ENCODE assay signal across 8 cellular contexts in the genomic region with DNA sequence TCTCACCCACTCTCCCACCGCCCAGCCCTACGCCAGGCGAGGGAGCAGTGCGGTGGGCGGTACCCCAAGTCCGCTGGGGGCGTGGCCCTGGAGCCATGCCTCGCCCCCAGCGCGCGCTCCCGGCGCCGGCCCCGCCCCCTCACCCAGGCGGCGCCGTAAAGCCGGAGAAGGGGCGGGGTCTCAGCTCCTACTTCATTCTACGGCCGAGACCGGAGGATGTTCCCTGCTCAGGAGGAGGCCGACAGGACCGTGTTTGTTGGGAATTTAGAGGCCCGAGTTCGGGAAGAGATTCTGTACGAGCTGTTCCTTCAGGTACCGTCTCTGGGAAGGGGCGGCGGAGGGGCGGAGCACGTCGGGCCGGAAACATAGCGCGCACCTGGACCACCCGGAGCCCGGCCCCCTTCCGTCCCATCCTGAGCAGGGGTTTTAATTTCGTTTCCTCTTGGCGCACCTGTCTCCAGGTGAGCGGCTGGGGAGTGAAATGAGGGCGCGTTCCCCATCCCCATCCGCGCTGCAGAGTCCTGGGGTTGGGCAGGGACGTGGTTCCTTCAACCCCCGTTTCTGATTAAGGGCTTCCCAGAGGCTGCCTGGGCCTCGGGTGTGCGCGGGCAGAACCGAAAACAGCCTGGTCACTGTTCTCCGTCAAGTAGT. TPM values are rescaled to one million over a fixed set of nuclear protein-coding genes. Genes with fewer than 3 reads are reported as not detected.
DNase-seq lines count a peak whose midpoint lies in the region; ATAC-seq and TF ChIP-seq lines count a peak whose summit lies in the region.

A gene with protein sequence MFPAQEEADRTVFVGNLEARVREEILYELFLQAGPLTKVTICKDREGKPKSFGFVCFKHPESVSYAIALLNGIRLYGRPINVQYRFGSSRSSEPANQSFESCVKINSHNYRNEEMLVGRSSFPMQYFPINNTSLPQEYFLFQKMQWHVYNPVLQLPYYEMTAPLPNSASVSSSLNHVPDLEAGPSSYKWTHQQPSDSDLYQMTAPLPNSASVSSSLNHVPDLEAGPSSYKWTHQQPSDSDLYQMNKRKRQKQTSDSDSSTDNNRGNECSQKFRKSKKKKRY (plus strand): TSS at position 187 of the 651 bp plus-strand sequence. CDS start 30 bp downstream, at position 217.

- H3K27ac ChIP-seq in liver (ENCODE audit: low read depth in 1 of 2, low read length in 2 of 2): no peak within 1 kb of the TSS

- H3K36me3 Mint-ChIP-seq in activated CD4-positive, alpha-beta T cell treated with anti-CD3 and anti-CD28 coated beads, Interleukin-2, amount 10 ng/mL, durations not matched to agents 24 days and 14 days (ENCODE audit: low read depth): no peaks in the 10 kb centered on the region

- intact Hi-C loops in activated CD4-positive, alpha-beta T cell treated with anti-CD3 and anti-CD28 coated beads, Interleukin-2, amount 10 ng/mL, durations not matched to agents 24 days and 14 days (cut with micrococcal nuclease): loop anchor here (1.0 kb wide), 1 partner anchor 167 kb away; a partner anchor contains a TSS

- H3K9me3 ChIP-seq in liver (ENCODE audit: control insufficient read depth in 4 of 4, low read length in 3 of 4): no peaks in the 10 kb centered on the region

- H3K27me3 ChIP-seq in liver (ENCODE audit: control insufficient read depth in 4 of 4, insufficient read depth in 4 of 4, low read length in 3 of 4): peaks cover 0 to 4% (median 0%) of the 10 kb centered on the region in 4 donors

- H3K27ac Mint-ChIP-seq in activated CD4-positive, alpha-beta T cell treated with anti-CD3 and anti-CD28 coated beads, Interleukin-2, amount 10 ng/mL, durations not matched to agents 24 days and 14 days: no peak within 1 kb of the TSS

- peaks cover 4% of the 10 kb centered on the region for H3K4me1 Mint-ChIP-seq in activated CD4-positive, alpha-beta T cell treated with anti-CD3 and anti-CD28 coated beads, Interleukin-2, amount 10 ng/mL, durations not matched to agents 24 days and 14 days

- no peak for TF ChIP-seq RAD21 in liver (IDR thresholded peaks at IDR 0.05)

- no peaks in the 10 kb centered on the region for H3K36me3 ChIP-seq in liver (ENCODE audit: control insufficient read depth in 4 of 4, insufficient read depth in 3 of 4, low read depth in 1 of 4, low read length in 3 of 4)

- no peaks in the 10 kb centered on the region for H3K9me3 Mint-ChIP-seq in activated CD4-positive, alpha-beta T cell treated with anti-CD3 and anti-CD28 coated beads, Interleukin-2, amount 10 ng/mL, durations not matched to agents 24 days and 14 days

- peak; percentile 98 for ATAC-seq in GM18502 (IDR thresholded peaks at IDR 0.05; ENCODE audit: poor library complexity, unreplicated experiment)
- ATAC-seq in HG02884 (IDR thresholded peaks at IDR 0.05; ENCODE audit: unreplicated experiment): peak; percentile 96

- WGBS in liver: 5% methylated on average over 54 of the region's 54 CpGs

- H3K27me3 Mint-ChIP-seq in activated CD4-positive, alpha-beta T cell treated with anti-CD3 and anti-CD28 coated beads, Interleukin-2, amount 10 ng/mL, durations not matched to agents 24 days and 14 days: peaks cover 21% of the 10 kb centered on the region

- DNase-seq in NCI-H2171 treated with DMSO at 0.1 percent for 48 hours (lab: John Stamatoyannopoulos, UW) (peak; percentile 70), dermis blood vessel endothelial cell (peak; percentile 11), A172 (ENCODE audit: low spot score) (no peak)
- peak; percentile 91 for DNase-seq in activated CD4-positive, alpha-beta T cell treated with anti-CD3 and anti-CD28 coated beads, Interleukin-2, amount 10 ng/mL, durations not matched to agents 24 days and 14 days
- peak; percentile 69 to 83 for DNase-seq in stimulated activated CD4-positive, alpha-beta T cell treated with anti-CD3 and anti-CD28 coated beads, Interleukin-2, amount 100 ng/mL, for 48 hours

- peak within 1 kb of the TSS; percentile 84 for H3K4me3 Mint-ChIP-seq in activated CD4-positive, alpha-beta T cell treated with anti-CD3 and anti-CD28 coated beads, Interleukin-2, amount 10 ng/mL, durations not matched to agents 24 days and 14 days

- no peak within 1 kb of the TSS for H3K9ac ChIP-seq in liver (ENCODE audit: low read depth in 1 of 2, low read length in 2 of 2)

- peak within 1 kb of the TSS; percentile 38 to 62 (median 49) for H3K4me3 ChIP-seq in liver (ENCODE audit: low read depth in 1 of 3, low read length in 3 of 3)

- peaks cover 0 to 11% (median 5%) of the 10 kb centered on the region in 4 donors for H3K4me1 ChIP-seq in liver (ENCODE audit: control insufficient read depth in 4 of 4, insufficient read depth in 4 of 4, low read length in 3 of 4)

- no peak for TF ChIP-seq CTCF in liver (IDR thresholded peaks at IDR 0.05; ENCODE audit: low read depth, low read length, missing input control)

TF ChIP-seq in liver, 16 proteins besides CTCF, POLR2A, EP300 and RAD21:
- no peak for TF ChIP-seq SP1 (IDR thresholded peaks at IDR 0.05)
- TF ChIP-seq HNF4G (IDR thresholded peaks at IDR 0.05): no peak
- no peak for TF ChIP-seq FOXA1 (IDR thresholded peaks at IDR 0.05)
- TF ChIP-seq JUND (IDR thresholded peaks at IDR 0.05): no peak
- TF ChIP-seq, protein P1, sequence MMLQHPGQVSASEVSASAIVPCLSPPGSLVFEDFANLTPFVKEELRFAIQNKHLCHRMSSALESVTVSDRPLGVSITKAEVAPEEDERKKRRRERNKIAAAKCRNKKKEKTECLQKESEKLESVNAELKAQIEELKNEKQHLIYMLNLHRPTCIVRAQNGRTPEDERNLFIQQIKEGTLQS (IDR thresholded peaks at IDR 0.05): no peak
- no peak for TF ChIP-seq TAF1 (conservative IDR thresholded peaks at IDR 0.05)
- no peak for TF ChIP-seq HNF4A (conservative IDR thresholded peaks at IDR 0.05)
- TF ChIP-seq, protein P2, sequence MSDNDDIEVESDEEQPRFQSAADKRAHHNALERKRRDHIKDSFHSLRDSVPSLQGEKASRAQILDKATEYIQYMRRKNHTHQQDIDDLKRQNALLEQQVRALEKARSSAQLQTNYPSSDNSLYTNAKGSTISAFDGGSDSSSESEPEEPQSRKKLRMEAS (IDR thresholded peaks at IDR 0.05): no peak

RNA-seq across cellular contexts. Expression of the gene that starts here (rescaled TPM):
- total RNA-seq in activated CD4-positive, alpha-beta T cell treated with anti-CD3 and anti-CD28 coated beads, Interleukin-2, amount 10 ng/mL, durations not matched to agents 24 days and 14 days: 0.84 and 1.4 TPM in 2 replicates
- not detected in 2 replicates for total RNA-seq in dermis blood vessel endothelial cell
- under 1 TPM; 0.08 to 0.19 TPM for total RNA-seq in liver
- under 1 TPM in 1 of 2 donors, not detected in 1; 0.13 TPM for polyA plus RNA-seq in liver
- not detected in 2 replicates for total RNA-seq in A172 (2014; rRNA removed; shearing (Covaris generic))

Comparison
In these comparisons a context has a peak if more than half of its experiments do, and no peak if none do; other contexts are left out.
1. Peak in DNase-seq in dermis blood vessel endothelial cell; RNA of the gene not detected or under 1 TPM.